ENCODE assay signal across 1 cellular context in the genomic region with DNA sequence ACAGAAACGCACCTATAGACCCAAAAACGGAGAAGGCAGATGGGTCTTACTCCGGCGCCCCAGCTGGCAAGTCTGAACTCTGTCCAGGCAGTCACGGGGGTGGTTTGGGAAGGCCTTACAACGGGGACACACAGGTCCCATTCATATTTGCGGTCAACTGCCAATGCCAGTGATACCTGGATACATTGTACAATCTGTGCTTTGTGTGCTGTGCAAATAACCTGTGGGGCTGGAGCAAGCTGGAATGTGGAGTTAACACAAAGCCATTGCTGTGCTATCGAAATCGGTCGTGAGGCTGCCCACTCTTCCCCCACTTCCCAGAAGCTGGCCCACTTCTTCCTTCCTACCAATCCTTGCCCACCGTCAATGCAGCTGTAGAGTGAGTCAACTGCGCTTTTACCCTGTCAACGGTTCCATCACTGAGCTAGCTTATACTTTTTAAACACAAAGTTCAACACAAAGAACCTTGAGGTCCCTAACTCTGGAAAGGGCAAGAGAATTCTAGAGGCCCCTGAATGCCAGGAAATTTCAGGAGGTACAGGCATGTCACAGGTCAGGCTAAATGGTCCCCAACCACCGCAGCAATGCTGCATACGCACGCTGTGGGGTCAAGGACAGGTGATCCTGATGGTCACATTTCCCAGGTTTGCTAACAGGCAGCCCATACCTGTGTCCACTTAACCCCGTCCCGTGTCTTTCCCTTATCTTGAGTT.
TF ChIP-seq lines count a peak whose summit lies in the region.

No MANE protein-coding gene starts in this region.

TF ChIP-seq in HepG2, 621 proteins besides CTCF, POLR2A, EP300 and RAD21 (continued from another document and continues in another):
- TF ChIP-seq, protein P1, sequence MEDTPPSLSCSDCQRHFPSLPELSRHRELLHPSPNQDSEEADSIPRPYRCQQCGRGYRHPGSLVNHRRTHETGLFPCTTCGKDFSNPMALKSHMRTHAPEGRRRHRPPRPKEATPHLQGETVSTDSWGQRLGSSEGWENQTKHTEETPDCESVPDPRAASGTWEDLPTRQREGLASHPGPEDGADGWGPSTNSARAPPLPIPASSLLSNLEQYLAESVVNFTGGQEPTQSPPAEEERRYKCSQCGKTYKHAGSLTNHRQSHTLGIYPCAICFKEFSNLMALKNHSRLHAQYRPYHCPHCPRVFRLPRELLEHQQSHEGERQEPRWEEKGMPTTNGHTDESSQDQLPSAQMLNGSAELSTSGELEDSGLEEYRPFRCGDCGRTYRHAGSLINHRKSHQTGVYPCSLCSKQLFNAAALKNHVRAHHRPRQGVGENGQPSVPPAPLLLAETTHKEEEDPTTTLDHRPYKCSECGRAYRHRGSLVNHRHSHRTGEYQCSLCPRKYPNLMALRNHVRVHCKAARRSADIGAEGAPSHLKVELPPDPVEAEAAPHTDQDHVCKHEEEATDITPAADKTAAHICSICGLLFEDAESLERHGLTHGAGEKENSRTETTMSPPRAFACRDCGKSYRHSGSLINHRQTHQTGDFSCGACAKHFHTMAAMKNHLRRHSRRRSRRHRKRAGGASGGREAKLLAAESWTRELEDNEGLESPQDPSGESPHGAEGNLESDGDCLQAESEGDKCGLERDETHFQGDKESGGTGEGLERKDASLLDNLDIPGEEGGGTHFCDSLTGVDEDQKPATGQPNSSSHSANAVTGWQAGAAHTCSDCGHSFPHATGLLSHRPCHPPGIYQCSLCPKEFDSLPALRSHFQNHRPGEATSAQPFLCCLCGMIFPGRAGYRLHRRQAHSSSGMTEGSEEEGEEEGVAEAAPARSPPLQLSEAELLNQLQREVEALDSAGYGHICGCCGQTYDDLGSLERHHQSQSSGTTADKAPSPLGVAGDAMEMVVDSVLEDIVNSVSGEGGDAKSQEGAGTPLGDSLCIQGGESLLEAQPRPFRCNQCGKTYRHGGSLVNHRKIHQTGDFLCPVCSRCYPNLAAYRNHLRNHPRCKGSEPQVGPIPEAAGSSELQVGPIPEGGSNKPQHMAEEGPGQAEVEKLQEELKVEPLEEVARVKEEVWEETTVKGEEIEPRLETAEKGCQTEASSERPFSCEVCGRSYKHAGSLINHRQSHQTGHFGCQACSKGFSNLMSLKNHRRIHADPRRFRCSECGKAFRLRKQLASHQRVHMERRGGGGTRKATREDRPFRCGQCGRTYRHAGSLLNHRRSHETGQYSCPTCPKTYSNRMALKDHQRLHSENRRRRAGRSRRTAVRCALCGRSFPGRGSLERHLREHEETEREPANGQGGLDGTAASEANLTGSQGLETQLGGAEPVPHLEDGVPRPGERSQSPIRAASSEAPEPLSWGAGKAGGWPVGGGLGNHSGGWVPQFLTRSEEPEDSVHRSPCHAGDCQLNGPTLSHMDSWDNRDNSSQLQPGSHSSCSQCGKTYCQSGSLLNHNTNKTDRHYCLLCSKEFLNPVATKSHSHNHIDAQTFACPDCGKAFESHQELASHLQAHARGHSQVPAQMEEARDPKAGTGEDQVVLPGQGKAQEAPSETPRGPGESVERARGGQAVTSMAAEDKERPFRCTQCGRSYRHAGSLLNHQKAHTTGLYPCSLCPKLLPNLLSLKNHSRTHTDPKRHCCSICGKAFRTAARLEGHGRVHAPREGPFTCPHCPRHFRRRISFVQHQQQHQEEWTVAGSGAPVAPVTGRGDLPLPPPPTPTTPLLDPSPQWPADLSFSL (CRISPR knock-in tag; IDR thresholded peaks at IDR 0.05), result peak; percentile 98
- TF ChIP-seq YY1 (IDR thresholded peaks at IDR 0.05; ENCODE audit: insufficient read depth, insufficient replicate concordance, low read depth, low read length) (peak; percentile 20), MAF1 (CRISPR knock-in tag; IDR thresholded peaks at IDR 0.05; ENCODE audit: borderline replicate concordance) (no peak), KDM5B (CRISPR knock-in tag; IDR thresholded peaks at IDR 0.05; ENCODE audit: borderline replicate concordance) (peak; percentile 78; the same call in 1 of the 2 replicates), ZNF335 (CRISPR knock-in tag; IDR thresholded peaks at IDR 0.05) (peak; percentile 66; the same call in 1 of the 2 replicates), ZIK1 (CRISPR knock-in tag; IDR thresholded peaks at IDR 0.05; ENCODE audit: borderline replicate concordance, low read depth) (peak; percentile 34; the same call in 1 of the 2 replicates), HDAC2 (CRISPR knock-in tag; IDR thresholded peaks at IDR 0.05) (peak; percentile 91), ZBTB1 (CRISPR knock-in tag; IDR thresholded peaks at IDR 0.05; ENCODE audit: borderline replicate concordance) (no peak), HNRNPH1 (optimal IDR thresholded peaks at IDR 0.05; ENCODE audit: low read depth, low read length) (no peak), PTBP1 (IDR thresholded peaks at IDR 0.05; ENCODE audit: low read depth, low read length, poor library complexity, severe bottlenecking) (no peak), EEA1 (CRISPR knock-in tag; IDR thresholded peaks at IDR 0.05; ENCODE audit: borderline replicate concordance) (no peak), ZNF441 (CRISPR knock-in tag; IDR thresholded peaks at IDR 0.05; ENCODE audit: borderline replicate concordance) (peak; percentile 45; the same call in 1 of the 2 replicates), NCOA1 (CRISPR knock-in tag; IDR thresholded peaks at IDR 0.05) (0 out of 2 replicates have a peak, but pooled peaks have one; percentile 33), ZNF550 (CRISPR knock-in tag; IDR thresholded peaks at IDR 0.05; ENCODE audit: borderline replicate concordance) (no peak), NKX3-1 (CRISPR knock-in tag; IDR thresholded peaks at IDR 0.05) (peak; percentile 69; the same call in 1 of the 2 replicates), ZNF557 (CRISPR knock-in tag; IDR thresholded peaks at IDR 0.05) (no peak), ZNF878 (CRISPR knock-in tag; IDR thresholded peaks at IDR 0.05) (no peak; the same call in 1 of the 2 replicates), ZBTB42 (CRISPR knock-in tag; IDR thresholded peaks at IDR 0.05) (no peak), FOXO1 (CRISPR knock-in tag; IDR thresholded peaks at IDR 0.05) (peak; percentile 84), JDP2 (CRISPR knock-in tag; IDR thresholded peaks at IDR 0.05; ENCODE audit: borderline replicate concordance) (no peak; the same call in 1 of the 2 replicates), ZNF432 (CRISPR knock-in tag; IDR thresholded peaks at IDR 0.05; ENCODE audit: borderline replicate concordance) (no peak)
- TF ChIP-seq, protein P2, sequence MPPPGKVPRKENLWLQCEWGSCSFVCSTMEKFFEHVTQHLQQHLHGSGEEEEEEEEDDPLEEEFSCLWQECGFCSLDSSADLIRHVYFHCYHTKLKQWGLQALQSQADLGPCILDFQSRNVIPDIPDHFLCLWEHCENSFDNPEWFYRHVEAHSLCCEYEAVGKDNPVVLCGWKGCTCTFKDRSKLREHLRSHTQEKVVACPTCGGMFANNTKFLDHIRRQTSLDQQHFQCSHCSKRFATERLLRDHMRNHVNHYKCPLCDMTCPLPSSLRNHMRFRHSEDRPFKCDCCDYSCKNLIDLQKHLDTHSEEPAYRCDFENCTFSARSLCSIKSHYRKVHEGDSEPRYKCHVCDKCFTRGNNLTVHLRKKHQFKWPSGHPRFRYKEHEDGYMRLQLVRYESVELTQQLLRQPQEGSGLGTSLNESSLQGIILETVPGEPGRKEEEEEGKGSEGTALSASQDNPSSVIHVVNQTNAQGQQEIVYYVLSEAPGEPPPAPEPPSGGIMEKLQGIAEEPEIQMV (CRISPR knock-in tag; IDR thresholded peaks at IDR 0.05; ENCODE audit: low read depth), result no peak
- TF ChIP-seq, protein P3, sequence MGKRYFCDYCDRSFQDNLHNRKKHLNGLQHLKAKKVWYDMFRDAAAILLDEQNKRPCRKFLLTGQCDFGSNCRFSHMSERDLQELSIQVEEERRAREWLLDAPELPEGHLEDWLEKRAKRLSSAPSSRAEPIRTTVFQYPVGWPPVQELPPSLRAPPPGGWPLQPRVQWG (CRISPR knock-in tag; IDR thresholded peaks at IDR 0.05; ENCODE audit: borderline replicate concordance, low read depth), result no peak
- TF ChIP-seq, protein P4, sequence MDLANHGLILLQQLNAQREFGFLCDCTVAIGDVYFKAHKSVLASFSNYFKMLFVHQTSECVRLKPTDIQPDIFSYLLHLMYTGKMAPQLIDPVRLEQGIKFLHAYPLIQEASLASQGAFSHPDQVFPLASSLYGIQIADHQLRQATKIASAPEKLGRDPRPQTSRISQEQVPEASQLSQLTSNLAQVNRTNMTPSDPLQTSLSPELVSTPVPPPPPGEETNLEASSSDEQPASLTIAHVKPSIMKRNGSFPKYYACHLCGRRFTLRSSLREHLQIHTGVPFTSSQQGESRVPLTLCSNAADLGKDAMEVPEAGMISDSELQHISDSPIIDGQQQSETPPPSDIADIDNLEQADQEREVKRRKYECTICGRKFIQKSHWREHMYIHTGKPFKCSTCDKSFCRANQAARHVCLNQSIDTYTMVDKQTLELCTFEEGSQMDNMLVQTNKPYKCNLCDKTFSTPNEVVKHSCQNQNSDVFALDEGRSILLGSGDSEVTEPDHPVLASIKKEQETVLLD (CRISPR knock-in tag; IDR thresholded peaks at IDR 0.05; ENCODE audit: low read depth), result peak; percentile 25; the same call in 1 of the 2 replicates
- TF ChIP-seq, protein P5, sequence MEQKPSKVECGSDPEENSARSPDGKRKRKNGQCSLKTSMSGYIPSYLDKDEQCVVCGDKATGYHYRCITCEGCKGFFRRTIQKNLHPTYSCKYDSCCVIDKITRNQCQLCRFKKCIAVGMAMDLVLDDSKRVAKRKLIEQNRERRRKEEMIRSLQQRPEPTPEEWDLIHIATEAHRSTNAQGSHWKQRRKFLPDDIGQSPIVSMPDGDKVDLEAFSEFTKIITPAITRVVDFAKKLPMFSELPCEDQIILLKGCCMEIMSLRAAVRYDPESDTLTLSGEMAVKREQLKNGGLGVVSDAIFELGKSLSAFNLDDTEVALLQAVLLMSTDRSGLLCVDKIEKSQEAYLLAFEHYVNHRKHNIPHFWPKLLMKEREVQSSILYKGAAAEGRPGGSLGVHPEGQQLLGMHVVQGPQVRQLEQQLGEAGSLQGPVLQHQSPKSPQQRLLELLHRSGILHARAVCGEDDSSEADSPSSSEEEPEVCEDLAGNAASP (CRISPR knock-in tag; IDR thresholded peaks at IDR 0.05; ENCODE audit: borderline replicate concordance), result peak; percentile 86; the same call in 1 of the 2 replicates
- TF ChIP-seq, protein P6, sequence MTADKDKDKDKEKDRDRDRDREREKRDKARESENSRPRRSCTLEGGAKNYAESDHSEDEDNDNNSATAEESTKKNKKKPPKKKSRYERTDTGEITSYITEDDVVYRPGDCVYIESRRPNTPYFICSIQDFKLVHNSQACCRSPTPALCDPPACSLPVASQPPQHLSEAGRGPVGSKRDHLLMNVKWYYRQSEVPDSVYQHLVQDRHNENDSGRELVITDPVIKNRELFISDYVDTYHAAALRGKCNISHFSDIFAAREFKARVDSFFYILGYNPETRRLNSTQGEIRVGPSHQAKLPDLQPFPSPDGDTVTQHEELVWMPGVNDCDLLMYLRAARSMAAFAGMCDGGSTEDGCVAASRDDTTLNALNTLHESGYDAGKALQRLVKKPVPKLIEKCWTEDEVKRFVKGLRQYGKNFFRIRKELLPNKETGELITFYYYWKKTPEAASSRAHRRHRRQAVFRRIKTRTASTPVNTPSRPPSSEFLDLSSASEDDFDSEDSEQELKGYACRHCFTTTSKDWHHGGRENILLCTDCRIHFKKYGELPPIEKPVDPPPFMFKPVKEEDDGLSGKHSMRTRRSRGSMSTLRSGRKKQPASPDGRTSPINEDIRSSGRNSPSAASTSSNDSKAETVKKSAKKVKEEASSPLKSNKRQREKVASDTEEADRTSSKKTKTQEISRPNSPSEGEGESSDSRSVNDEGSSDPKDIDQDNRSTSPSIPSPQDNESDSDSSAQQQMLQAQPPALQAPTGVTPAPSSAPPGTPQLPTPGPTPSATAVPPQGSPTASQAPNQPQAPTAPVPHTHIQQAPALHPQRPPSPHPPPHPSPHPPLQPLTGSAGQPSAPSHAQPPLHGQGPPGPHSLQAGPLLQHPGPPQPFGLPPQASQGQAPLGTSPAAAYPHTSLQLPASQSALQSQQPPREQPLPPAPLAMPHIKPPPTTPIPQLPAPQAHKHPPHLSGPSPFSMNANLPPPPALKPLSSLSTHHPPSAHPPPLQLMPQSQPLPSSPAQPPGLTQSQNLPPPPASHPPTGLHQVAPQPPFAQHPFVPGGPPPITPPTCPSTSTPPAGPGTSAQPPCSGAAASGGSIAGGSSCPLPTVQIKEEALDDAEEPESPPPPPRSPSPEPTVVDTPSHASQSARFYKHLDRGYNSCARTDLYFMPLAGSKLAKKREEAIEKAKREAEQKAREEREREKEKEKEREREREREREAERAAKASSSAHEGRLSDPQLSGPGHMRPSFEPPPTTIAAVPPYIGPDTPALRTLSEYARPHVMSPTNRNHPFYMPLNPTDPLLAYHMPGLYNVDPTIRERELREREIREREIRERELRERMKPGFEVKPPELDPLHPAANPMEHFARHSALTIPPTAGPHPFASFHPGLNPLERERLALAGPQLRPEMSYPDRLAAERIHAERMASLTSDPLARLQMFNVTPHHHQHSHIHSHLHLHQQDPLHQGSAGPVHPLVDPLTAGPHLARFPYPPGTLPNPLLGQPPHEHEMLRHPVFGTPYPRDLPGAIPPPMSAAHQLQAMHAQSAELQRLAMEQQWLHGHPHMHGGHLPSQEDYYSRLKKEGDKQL (CRISPR knock-in tag; IDR thresholded peaks at IDR 0.05; ENCODE audit: low read depth), result peak; percentile 76
- TF ChIP-seq, protein P7, sequence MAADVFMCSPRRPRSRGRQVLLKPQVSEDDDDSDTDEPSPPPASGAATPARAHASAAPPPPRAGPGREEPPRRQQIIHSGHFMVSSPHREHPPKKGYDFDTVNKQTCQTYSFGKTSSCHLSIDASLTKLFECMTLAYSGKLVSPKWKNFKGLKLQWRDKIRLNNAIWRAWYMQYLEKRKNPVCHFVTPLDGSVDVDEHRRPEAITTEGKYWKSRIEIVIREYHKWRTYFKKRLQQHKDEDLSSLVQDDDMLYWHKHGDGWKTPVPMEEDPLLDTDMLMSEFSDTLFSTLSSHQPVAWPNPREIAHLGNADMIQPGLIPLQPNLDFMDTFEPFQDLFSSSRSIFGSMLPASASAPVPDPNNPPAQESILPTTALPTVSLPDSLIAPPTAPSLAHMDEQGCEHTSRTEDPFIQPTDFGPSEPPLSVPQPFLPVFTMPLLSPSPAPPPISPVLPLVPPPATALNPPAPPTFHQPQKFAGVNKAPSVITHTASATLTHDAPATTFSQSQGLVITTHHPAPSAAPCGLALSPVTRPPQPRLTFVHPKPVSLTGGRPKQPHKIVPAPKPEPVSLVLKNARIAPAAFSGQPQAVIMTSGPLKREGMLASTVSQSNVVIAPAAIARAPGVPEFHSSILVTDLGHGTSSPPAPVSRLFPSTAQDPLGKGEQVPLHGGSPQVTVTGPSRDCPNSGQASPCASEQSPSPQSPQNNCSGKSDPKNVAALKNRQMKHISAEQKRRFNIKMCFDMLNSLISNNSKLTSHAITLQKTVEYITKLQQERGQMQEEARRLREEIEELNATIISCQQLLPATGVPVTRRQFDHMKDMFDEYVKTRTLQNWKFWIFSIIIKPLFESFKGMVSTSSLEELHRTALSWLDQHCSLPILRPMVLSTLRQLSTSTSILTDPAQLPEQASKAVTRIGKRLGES (CRISPR knock-in tag; IDR thresholded peaks at IDR 0.05; ENCODE audit: borderline replicate concordance), result 0 out of 2 replicates have a peak, but pooled peaks have one; percentile 53
- TF ChIP-seq, protein P8, sequence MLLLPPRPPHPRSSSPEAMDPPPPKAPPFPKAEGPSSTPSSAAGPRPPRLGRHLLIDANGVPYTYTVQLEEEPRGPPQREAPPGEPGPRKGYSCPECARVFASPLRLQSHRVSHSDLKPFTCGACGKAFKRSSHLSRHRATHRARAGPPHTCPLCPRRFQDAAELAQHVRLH (CRISPR knock-in tag; IDR thresholded peaks at IDR 0.05; ENCODE audit: borderline replicate concordance, low read depth), result peak; percentile 90
